ENCODE assay signal across 8 cellular contexts in genomic region chr11:14578551-14578956, GRCh38. TPM values are rescaled to one million over a fixed set of nuclear protein-coding genes. Genes with fewer than 3 reads are reported as not detected.
DNase-seq lines count a peak whose midpoint lies in the region; ATAC-seq and TF ChIP-seq lines count a peak whose summit lies in the region.

No MANE protein-coding gene starts in this region.

- H2AK5ac ChIP-seq in mesenchymal stem cell (ENCODE audit: low read length, severe bottlenecking) = no peak overlapping the region

- TF ChIP-seq CTCF in Calu3 (IDR thresholded peaks at IDR 0.05; ENCODE audit: unreplicated experiment) = no peak
- TF ChIP-seq CTCF in upper lobe of right lung (IDR thresholded peaks at IDR 0.05) = no peak

- H3K4me1 ChIP-seq in mesenchymal stem cell (ENCODE audit: control insufficient read depth, insufficient read depth, low read depth, low read length) (no peaks in the 10 kb centered on the region), upper lobe of right lung (peaks cover 12% of the 10 kb centered on the region)

- H2AFZ ChIP-seq in mesenchymal stem cell (ENCODE audit: low read depth, low read length) = no peak overlapping the region

- ATAC-seq in GM19463 (IDR thresholded peaks at IDR 0.05; ENCODE audit: unreplicated experiment) = peak; percentile 99
- peak; percentile 99 for ATAC-seq in HG03571 (IDR thresholded peaks at IDR 0.05; ENCODE audit: unreplicated experiment)
- peak; percentile 94 for ATAC-seq in upper lobe of right lung

- H3K27ac Mint-ChIP-seq in Calu3 (ENCODE audit: unreplicated experiment) = peak overlapping the region; percentile 50

- H3K79me1 ChIP-seq in mesenchymal stem cell (replicated peaks; ENCODE audit: low read length, poor library complexity, severe bottlenecking) = no peaks in the 10 kb centered on the region

- no peaks in the 10 kb centered on the region for H3K27me3 ChIP-seq in mesenchymal stem cell (ENCODE audit: control insufficient read depth in 1 of 2, insufficient read depth in 1 of 2, low read length in 2 of 2)
- H3K27me3 ChIP-seq in upper lobe of right lung = no peaks in the 10 kb centered on the region

- DNase-seq in Calu3 (peak; percentile 31), SK-N-MC (ENCODE audit: low read depth, low spot score) (peak; percentile 89), amniotic epithelial cell (ENCODE audit: low read depth) (peak; percentile 81), mesenchymal stem cell (peak; percentile 89), upper lobe of right lung (no peak), HEK293T (ENCODE audit: extremely low spot score) (no peak)

- H3K36me3 Mint-ChIP-seq in Calu3 (ENCODE audit: insufficient read depth, unreplicated experiment) = no peaks in the 10 kb centered on the region

- 29% methylated on average over 3 of the region's 3 CpGs for WGBS in mesenchymal stem cell

- BruUV-seq in Calu3 (replicated peaks; lab: Mats Ljungman, UMichigan) = no TSS peak

- H3K36me3 ChIP-seq in SK-N-MC (ENCODE audit: insufficient read depth, low read length) (no peaks in the 10 kb centered on the region), mesenchymal stem cell (ENCODE audit: control insufficient read depth in 1 of 2, insufficient read depth in 2 of 2, low read depth in 1 of 2, low read length in 2 of 2) (no peaks in the 10 kb centered on the region), upper lobe of right lung (no peaks in the 10 kb centered on the region)

- no peak overlapping the region for H3K14ac ChIP-seq in mesenchymal stem cell (ENCODE audit: low read length in 2 of 2)

- H4K91ac ChIP-seq in mesenchymal stem cell (ENCODE audit: low read length) = no peak overlapping the region

- H3K4me3 Mint-ChIP-seq in Calu3 (ENCODE audit: low read depth, unreplicated experiment) = no peak overlapping the region

- H4K8ac ChIP-seq in mesenchymal stem cell (ENCODE audit: low read length) = no peak overlapping the region

- no peak overlapping the region for H3K4me2 ChIP-seq in mesenchymal stem cell (ENCODE audit: low read length, poor library complexity, severe bottlenecking)

- H2BK5ac ChIP-seq in mesenchymal stem cell (ENCODE audit: low read depth, low read length, poor library complexity, severe bottlenecking) = no peak overlapping the region

- H3K4ac ChIP-seq in mesenchymal stem cell (ENCODE audit: low read depth in 1 of 2, low read length in 2 of 2) = no peak overlapping the region

- H3K18ac ChIP-seq in mesenchymal stem cell (ENCODE audit: low read depth in 1 of 2, low read length in 2 of 2) = peak overlapping the region in 1 of 2 experiments; percentile 49

- CTCF ChIA-PET in Calu3 (lab: Charles Lee) (interaction anchor here (0.6 to 0.9 kb wide), 2 partner anchors 45 to 313 kb away, joined by 4 to 5 read pairs; partner anchors contain the start of gene CYP2R1), HEK293T (lab: Yijun Ruan, JAX) (no interaction called here)

- no peak overlapping the region for H2BK120ac ChIP-seq in mesenchymal stem cell (ENCODE audit: low read depth, low read length)

- peaks cover 6% of the 10 kb centered on the region for H3K9me3 Mint-ChIP-seq in Calu3 (ENCODE audit: low read depth, unreplicated experiment)

- no peak overlapping the region for H2BK15ac ChIP-seq in mesenchymal stem cell (ENCODE audit: low read depth, poor library complexity, severe bottlenecking)

- intact Hi-C loops in Calu3 (cut with micrococcal nuclease; ENCODE audit: unreplicated experiment) = no loop called here
- intact Hi-C loops in upper lobe of right lung (cut with DNase I) = no loop called here

- no peak overlapping the region for H3K23ac ChIP-seq in mesenchymal stem cell (ENCODE audit: low read length in 2 of 2)

- H3K4me1 Mint-ChIP-seq in Calu3 (ENCODE audit: low read depth, unreplicated experiment) = peaks cover 19% of the 10 kb centered on the region

- H3K9me3 ChIP-seq in SK-N-MC (ENCODE audit: low read depth, low read length) (no peaks in the 10 kb centered on the region), mesenchymal stem cell (ENCODE audit: control insufficient read depth, low read length) (no peaks in the 10 kb centered on the region), upper lobe of right lung (no peaks in the 10 kb centered on the region)

- H3K4me3 ChIP-seq in SK-N-MC = peak overlapping the region; percentile 16
- no peak overlapping the region for H3K4me3 ChIP-seq in mesenchymal stem cell (ENCODE audit: insufficient read depth in 1 of 2, low read depth in 1 of 2, low read length in 2 of 2)
- no peak overlapping the region for H3K4me3 ChIP-seq in upper lobe of right lung

- no peak overlapping the region for H2BK12ac ChIP-seq in mesenchymal stem cell (ENCODE audit: low read length in 2 of 2)

- POLR2A ChIA-PET in HEK293T (lab: Yijun Ruan, JAX) = interaction anchor here (1.0 kb wide), 1 partner anchor 66 kb away, joined by 3 read pairs; no protein-coding TSS in a partner anchor

- H3K27ac ChIP-seq in SK-N-MC (peak overlapping the region; percentile 76), mesenchymal stem cell (ENCODE audit: low read length, poor library complexity, severe bottlenecking) (no peak overlapping the region), upper lobe of right lung (peak overlapping the region; percentile 52)

- H3K9ac ChIP-seq in SK-N-MC (ENCODE audit: insufficient read length) (no peak overlapping the region), mesenchymal stem cell (ENCODE audit: low read length) (no peak overlapping the region)

- no peaks in the 10 kb centered on the region for H3K27me3 Mint-ChIP-seq in Calu3 (ENCODE audit: unreplicated experiment)

TF ChIP-seq in HEK293T, 16 proteins besides CTCF, POLR2A, EP300 and RAD21:
- no peak for TF ChIP-seq LEF1 (IDR thresholded peaks at IDR 0.05; ENCODE audit: borderline replicate concordance)
TF ChIP-seq in HEK293T: peak in this region for 0.

RNA-seq across cellular contexts. Expression of gene PSMA1, which starts 58.4 kb away (rescaled TPM):
- total RNA-seq in Calu3 (2022) (187 and 205 TPM in 2 replicates), upper lobe of right lung (128 TPM)
- polyA plus RNA-seq in mesenchymal stem cell (2013, experiment 1 of 2) = 239 TPM
- 247 TPM for polyA plus RNA-seq in mesenchymal stem cell (2013, experiment 2 of 2)

Comparison
In these comparisons a context has a peak if more than half of its experiments do, and no peak if none do; other contexts are left out.
1. DNase-seq: peak in Calu3 (single experiment), SK-N-MC (single experiment), amniotic epithelial cell (single experiment) and mesenchymal stem cell (single experiment); none in upper lobe of right lung (single experiment) and HEK293T (single experiment).
2. Peak in every context shown above with its lines, with median percentiles within 50 percentile points of each other: ATAC-seq.